ENCODE assay signal across 10 cellular contexts in genomic region chrX:147875866-147876596, GRCh38.
DNase-seq lines count a peak whose midpoint lies in the region; ATAC-seq and TF ChIP-seq lines count a peak whose summit lies in the region.
"Had no signal": no experiment of that assay in that cellular context is flagged by ENCODE, and none has a peak within 500 bp of the region (broad histone marks: within the 10 kb centered on the region; RNA-seq: fewer than 3 reads in every experiment).

No MANE protein-coding gene starts in this region.

- H2AFZ ChIP-seq in neuron (ENCODE audit: low read depth, low read length), result peak overlapping the region; percentile 16

- H3K27me3 ChIP-seq in neuron (ENCODE audit: insufficient read depth, low read length), result no peaks in the 10 kb centered on the region
- H3K27me3 ChIP-seq: adrenal gland had no signal

- peak; percentile 1 for DNase-seq in NB4 (ENCODE audit: low read depth)
- DNase-seq in NCI-H524 (lab: John Stamatoyannopoulos, UW), result no peak
- no peak for DNase-seq in DMS153 treated with DMSO at 0.1 percent for 48 hours (lab: John Stamatoyannopoulos, UW; ENCODE audit: unreplicated experiment)
- DNase-seq in dedifferentiated amniotic fluid mesenchymal stem cell (ENCODE audit: extremely low spot score), result no peak
- DNase-seq: islet precursor cell, NCI-H2081 had no signal

- no peaks in the 10 kb centered on the region for H3K9me3 ChIP-seq in neuron (ENCODE audit: low read length)

- H3K4me3 ChIP-seq in NB4 (ENCODE audit: low read depth, low read length) (no peak overlapping the region), neuron (ENCODE audit: low read length) (no peak overlapping the region)
- H3K4me3 ChIP-seq: adrenal gland had no signal

- TF ChIP-seq POLR2A in NB4 (IDR thresholded peaks at IDR 0.05; ENCODE audit: extremely low read depth, insufficient read length), result no peak

- no peaks in the 10 kb centered on the region for H3K36me3 ChIP-seq in neuron (ENCODE audit: insufficient read depth, low read length)
- H3K36me3 ChIP-seq: adrenal gland had no signal

- H3K4me1 ChIP-seq in neuron (ENCODE audit: insufficient read depth, low read length), result peaks cover 8% of the 10 kb centered on the region
- H3K4me1 ChIP-seq: adrenal gland had no signal

- ATAC-seq in GM19397 (IDR thresholded peaks at IDR 0.05; ENCODE audit: unreplicated experiment) (peak; percentile 98), HG02943 (IDR thresholded peaks at IDR 0.05; ENCODE audit: low read depth, unreplicated experiment) (peak; percentile 90)

- no peak for TF ChIP-seq CTCF in NB4 (IDR thresholded peaks at IDR 0.05; ENCODE audit: low read depth, low read length)
